Comparison of ENCODE assay signal across 20 cellular contexts in the genomic region with DNA sequence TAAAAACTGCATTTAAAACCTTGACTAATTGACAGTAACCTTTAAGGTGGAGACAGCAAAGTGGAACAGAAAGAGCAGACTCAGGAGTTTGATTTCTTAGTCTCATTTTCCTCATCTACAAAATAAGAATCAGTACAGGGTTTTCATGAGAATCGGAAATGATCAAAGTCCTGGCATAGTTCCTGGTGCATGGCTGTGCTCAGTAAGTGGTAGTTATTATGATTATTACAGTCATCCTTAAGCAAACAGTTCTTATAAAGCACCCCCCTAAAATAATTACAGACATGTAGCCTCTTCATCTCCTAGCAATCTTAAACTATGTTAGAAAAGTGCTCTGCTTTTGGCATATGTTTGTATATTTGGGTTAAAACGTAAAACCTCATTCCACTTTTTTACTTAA. TPM values are rescaled to one million over a fixed set of nuclear protein-coding genes. Genes with fewer than 3 reads are reported as not detected.
A peak's percentile ranks its signal among the peaks of the same experiment; 100 is the strongest.
DNase-seq lines count a peak whose midpoint lies in the region; ATAC-seq and TF ChIP-seq lines count a peak whose summit lies in the region.
"Had no signal": no experiment of that assay in that cellular context is flagged by ENCODE, and none has a peak within 500 bp of the region (broad histone marks: within the 10 kb centered on the region; RNA-seq: fewer than 3 reads in every experiment).

No MANE protein-coding gene starts in this region.

- ATAC-seq in heart right ventricle, result no peak
- ATAC-seq: A549, GM12878, Panc1, SK-N-SH treated with all-trans-retinoic acid at 6 μM for 48 hours had no signal

- H3K9me3 ChIP-seq in cardiac muscle cell (ENCODE audit: low read depth) (no peaks in the 10 kb centered on the region), heart right ventricle (no peaks in the 10 kb centered on the region), testis (no peaks in the 10 kb centered on the region)
- H3K9me3 ChIP-seq: A549 had no signal

- WGBS in heart right ventricle, 2 donors, result 80 to 84% methylated on average over 2 of the region's 2 CpGs
- WGBS in testis, 2 donors, result 96 to 99% methylated on average over 2 of the region's 2 CpGs

- H3K36me3 ChIP-seq in cardiac muscle cell (peaks cover 84% of the 10 kb centered on the region), heart right ventricle (peaks cover 0 to 73% (median 9%) of the 10 kb centered on the region in 9 donors), testis (ENCODE audit: low read depth, missing control alignments) (no peaks in the 10 kb centered on the region)

- TF ChIP-seq CTCF in cardiac muscle cell (IDR thresholded peaks at IDR 0.05; ENCODE audit: low read depth, low read length) (no peak), heart right ventricle (IDR thresholded peaks at IDR 0.05) (no peak), VCaP (conservative IDR thresholded peaks at IDR 0.05) (no peak), testis (IDR thresholded peaks at IDR 0.05) (no peak)

- no peak for TF ChIP-seq POLR2A in testis (IDR thresholded peaks at IDR 0.05)

- DNase-seq in cardiac muscle cell (ENCODE audit: low read depth in 1 of 2, low spot score in 1 of 2) (no peak), heart right ventricle (no peak), NCI-H69 (lab: John Stamatoyannopoulos, UW) (peak; percentile 84), NCI-H2029 treated with DMSO at 0.1 percent for 48 hours (lab: John Stamatoyannopoulos, UW) (no peak), testis (no peak), cerebellum (ENCODE audit: low spot score) (no peak)
- DNase-seq: CD4-positive, CD25-positive, alpha-beta regulatory T cell; DND-41; H7; NCI-H1694 treated with DMSO at 0.1 percent for 48 hours; NCI-H226; NCI-H510A treated with DMSO at 0.1 percent for 48 hours; SIG-M5 had no signal

- no peak overlapping the region for H3K4me3 ChIP-seq in cardiac muscle cell
- H3K4me3 ChIP-seq in heart right ventricle, result no peak overlapping the region
- no peak overlapping the region for H3K4me3 ChIP-seq in testis
- H3K4me3 ChIP-seq: A549, GM12878 had no signal

- H3K27me3 ChIP-seq in cardiac muscle cell (no peaks in the 10 kb centered on the region), heart right ventricle (no peaks in the 10 kb centered on the region), testis (no peaks in the 10 kb centered on the region)

- H3K4me1 ChIP-seq in cardiac muscle cell (ENCODE audit: low read depth), result peaks cover 7% of the 10 kb centered on the region
- peaks cover 0 to 39% (median 0%) of the 10 kb centered on the region in 9 donors for H3K4me1 ChIP-seq in heart right ventricle
- H3K4me1 ChIP-seq in testis, result no peaks in the 10 kb centered on the region

- H3K27ac ChIP-seq in cardiac muscle cell (peak overlapping the region; percentile 27), heart right ventricle (no peak overlapping the region), VCaP (peak overlapping the region; percentile 11; the same call in 1 of the 2 replicates), testis (no peak overlapping the region)
- H3K27ac ChIP-seq: A549 had no signal

- intact Hi-C loops in heart right ventricle (cut with DNase I) (no loop called here), testis (cut with DNase I; ENCODE audit: low total_unique reads) (no loop called here)

RNA-seq across cellular contexts. Expression of a gene that starts 18.0 kb away (rescaled TPM):
- total RNA-seq in cardiac muscle cell, result 270 and 489 TPM in 2 replicates
- 247 and 317 TPM in 2 replicates for polyA plus RNA-seq in cardiac muscle cell
- 100 to 1,000 TPM; 609 to 899 (median 752) TPM for total RNA-seq in heart right ventricle
- 100 to 1,000 TPM; 113 to 680 TPM for polyA plus RNA-seq in heart right ventricle
- 10 to 100 TPM in 1 of 2 donors, 1 to 10 TPM in 1; 4.9 to 15.5 TPM for total RNA-seq in testis
- 20.0 TPM for polyA plus RNA-seq in testis (ENCODE audit: insufficient read depth, low read depth, low replicate concordance)
- total RNA-seq in cerebellum, result 38.9 TPM
- polyA plus RNA-seq: BJ, IgD-negative memory B cell had no signal

Comparison
In these comparisons a context has a peak if more than half of its experiments do, and no peak if none do; other contexts are left out.
1. H3K27ac ChIP-seq: peak in cardiac muscle cell (single experiment) and VCaP (single experiment); none in heart right ventricle (0 of 10) and testis (0 of 2).